9 cellular contexts compared by ENCODE assay signal in the genomic region with DNA sequence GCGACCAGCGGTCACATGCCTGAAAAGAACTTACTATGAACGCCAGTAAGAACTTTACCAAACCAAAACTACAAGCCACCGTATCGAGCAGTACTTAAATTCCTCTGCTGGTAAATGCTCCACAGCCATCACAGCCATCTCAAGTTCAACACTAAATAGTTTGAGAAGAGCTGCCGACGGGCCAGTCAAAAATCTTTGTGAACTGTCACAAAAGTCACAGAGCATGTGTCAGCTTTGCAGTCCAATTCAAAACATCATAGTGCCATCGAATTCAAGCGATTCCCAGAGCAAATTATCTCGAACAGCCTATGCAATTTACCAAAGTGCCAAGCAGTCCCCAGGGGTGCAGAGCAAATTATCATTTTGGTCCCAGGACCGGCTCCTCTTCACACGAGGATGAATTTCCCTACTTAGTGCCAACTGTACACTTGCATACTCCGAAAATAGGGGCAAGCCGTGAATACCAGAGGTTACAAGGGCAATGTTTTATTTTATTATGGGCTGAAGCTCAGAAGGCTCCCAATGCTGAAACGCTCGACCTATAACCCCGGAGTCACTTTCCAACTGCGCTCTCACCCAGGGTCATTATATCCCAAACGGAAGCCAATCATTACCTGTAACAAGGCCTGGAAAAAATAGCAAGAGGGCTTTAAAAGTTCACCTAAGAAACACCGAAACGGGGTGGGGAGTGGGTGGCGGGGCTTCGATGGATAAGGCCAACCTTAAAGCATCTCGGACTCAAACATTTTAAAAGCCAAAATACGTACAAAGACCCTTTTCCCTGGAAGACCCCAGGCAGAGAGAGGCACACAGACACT. TPM values are rescaled to one million over a fixed set of nuclear protein-coding genes. Genes with fewer than 3 reads are reported as not detected.
DNase-seq lines count a peak whose midpoint lies in the region; ATAC-seq, FAIRE-seq and TF ChIP-seq lines count a peak whose summit lies in the region.
"Had no signal": no experiment of that assay in that cellular context is flagged by ENCODE, and none has a peak within 500 bp of the region (broad histone marks: within the 10 kb centered on the region; RNA-seq: fewer than 3 reads in every experiment).

No MANE protein-coding gene starts in this region.

- H3K36me3 ChIP-seq in pancreas, result no peaks in the 10 kb centered on the region

- no peaks in the 10 kb centered on the region for H3K9me3 ChIP-seq in pancreas

- no peaks in the 10 kb centered on the region for H3K27me3 ChIP-seq in foreskin keratinocyte
- H3K27me3 ChIP-seq in pancreas, result no peaks in the 10 kb centered on the region

- FAIRE-seq in pancreas (lab: Jason Lieb, UNC), result no peak
- FAIRE-seq: TTC549 had no signal

- ATAC-seq in foreskin keratinocyte, result peak; percentile 1
- ATAC-seq in pancreas, result peak in 3 of 4 donors; percentile 5 to 12 (median 12)
- ATAC-seq in HG03025 (IDR thresholded peaks at IDR 0.05; ENCODE audit: low FRiP score, unreplicated experiment), result no peak
- ATAC-seq in GM21381 (IDR thresholded peaks at IDR 0.05; ENCODE audit: unreplicated experiment), result no peak

- in situ Hi-C loops in Caki2 (cut with HindIII; ENCODE audit: low pct_unique_long_range_greater_than_20kb, low sequenced_read_pairs), result no loop called here

- H3K27ac ChIP-seq in foreskin keratinocyte, result peak overlapping the region; percentile 14
- H3K27ac ChIP-seq in pancreas, result peak overlapping the region; percentile 95 to 99 (median 98)

- H3K4me3 ChIP-seq in pancreas, result peak overlapping the region; percentile 60 to 70 (median 66)

- DNase-seq in Caki2 (ENCODE audit: low read depth) (peak; percentile 35), HuH-7 (ENCODE audit: low spot score) (peak; percentile 31), foreskin keratinocyte (peak in 1 of 2 donors; percentile 22), pancreas (peak in 1 of 6 donors; percentile 22)
- peak; percentile 25 to 29 for DNase-seq in activated T-cell treated with anti-CD3 and anti-CD28 coated beads, Interleukin-2, amount 50 U/mL, for 48 hours
- DNase-seq in activated CD4-positive, alpha-beta T cell treated with anti-CD3 and anti-CD28 coated beads for 1 hour, result no peak

- 0 to 1% methylated on average over 25 of the region's 25 CpGs for WGBS in pancreas, 2 donors

- intact Hi-C loops in pancreas (cut with DNase I), result no loop called here

- H3K4me1 ChIP-seq in foreskin keratinocyte (peaks cover 6% of the 10 kb centered on the region), pancreas (peaks cover 0 to 16% (median 8%) of the 10 kb centered on the region in 3 donors)

- TF ChIP-seq CTCF in foreskin keratinocyte (conservative IDR thresholded peaks at IDR 0.05) (no peak), pancreas (IDR thresholded peaks at IDR 0.05) (no peak)

RNA-seq across cellular contexts. Expression of gene LRP6, which starts 1.1 kb away (rescaled TPM):
- total RNA-seq in Caki2 (2014; rRNA removed; shearing (Covaris generic); ENCODE audit: low replicate concordance), result 23.3 and 27.7 TPM in 2 replicates
- total RNA-seq in foreskin keratinocyte, result 14.4 and 14.8 TPM in 2 replicates
- 2.6 TPM in 2 replicates for polyA plus RNA-seq in foreskin keratinocyte
- total RNA-seq in pancreas, result 10 to 100 TPM; 19.8 to 28.3 (median 23.0) TPM
- 1 to 10 TPM; 6.1 to 7.6 TPM for polyA plus RNA-seq in pancreas

Comparison
In these comparisons a context has a peak if more than half of its experiments do, and no peak if none do; other contexts are left out.
1. ATAC-seq: peak in foreskin keratinocyte (single experiment) and pancreas (3 of 4); none in HG03025 (single experiment) and GM21381 (single experiment).